20 cellular contexts compared by ENCODE assay signal in the genomic region with DNA sequence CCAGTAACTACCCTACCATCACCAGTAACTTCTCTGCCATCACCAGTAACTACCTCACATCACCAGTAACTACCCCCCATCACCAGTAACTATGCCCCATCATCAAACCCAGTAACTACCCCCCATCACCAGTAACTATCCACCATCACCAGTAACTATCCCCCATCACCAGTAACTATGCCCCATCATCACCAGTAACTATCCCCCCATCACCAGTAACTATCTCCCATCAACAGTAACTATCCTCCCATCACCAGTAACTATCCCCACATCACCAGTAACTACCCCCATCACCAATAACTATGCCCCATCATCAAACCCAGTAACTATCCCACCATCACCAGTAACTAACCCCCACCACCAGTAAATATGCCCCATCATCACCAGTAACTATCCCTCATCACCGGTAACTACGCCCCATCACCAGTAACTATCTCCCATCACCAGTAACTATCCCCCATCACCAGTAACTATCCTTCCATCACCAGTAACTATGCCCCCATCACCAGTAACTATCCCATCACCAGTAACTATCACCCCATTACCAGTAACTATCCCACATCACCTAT. TPM values are rescaled to one million over a fixed set of nuclear protein-coding genes. Genes with fewer than 3 reads are reported as not detected.
DNase-seq lines count a peak whose midpoint lies in the region; ATAC-seq, FAIRE-seq and TF ChIP-seq lines count a peak whose summit lies in the region.
"Had no signal": no experiment of that assay in that cellular context is flagged by ENCODE, and none has a peak within 500 bp of the region (broad histone marks: within the 10 kb centered on the region; RNA-seq: fewer than 3 reads in every experiment).

No MANE protein-coding gene starts in this region.

- no peaks in the 10 kb centered on the region for H3K36me3 ChIP-seq in CD4-positive, CD25-positive, alpha-beta regulatory T cell (ENCODE audit: control insufficient read depth, insufficient read depth, low read length)
- peaks cover 0 to 4% (median 0%) of the 10 kb centered on the region in 3 experiments for H3K36me3 ChIP-seq in naive thymus-derived CD4-positive, alpha-beta T cell (ENCODE audit: control insufficient read depth in 2 of 3, insufficient read depth in 3 of 3, low read length in 3 of 3)
- H3K36me3 ChIP-seq: suprapubic skin had no signal

- CTCF ChIA-PET in naive thymus-derived CD4-positive, alpha-beta T cell (lab: Charles Lee): no interaction called here

- peaks cover 0 to 20% (median 7%) of the 10 kb centered on the region in 7 donors for H3K9me3 Mint-ChIP-seq in CD4-positive, CD25-positive, alpha-beta regulatory T cell
- peaks cover 37% of the 10 kb centered on the region for H3K9me3 Mint-ChIP-seq in activated T-helper 2 cell treated with anti-CD3 and anti-CD28 coated beads, Interferon-gamma antibody, Interleukin-2, Interleukin-4, amounts not matched to agents 10 μg/mL and 5 μg/mL and 100 μg/mL, durations not matched to agents 14 hours and 24 hours and 36 hours
- peaks cover 8 to 43% (median 21%) of the 10 kb centered on the region in 11 donors for H3K9me3 Mint-ChIP-seq in naive thymus-derived CD4-positive, alpha-beta T cell

- peak overlapping the region in 2 of 3 donors; percentile 19 to 69 for H3K27ac Mint-ChIP-seq in CD4-positive, CD25-positive, alpha-beta regulatory T cell
- H3K27ac Mint-ChIP-seq in activated T-helper 2 cell treated with anti-CD3 and anti-CD28 coated beads, Interferon-gamma antibody, Interleukin-2, Interleukin-4, amounts not matched to agents 10 μg/mL and 5 μg/mL and 100 μg/mL, durations not matched to agents 14 hours and 24 hours and 36 hours: no peak overlapping the region
- peak overlapping the region in 8 of 9 donors; percentile 14 to 86 (median 64) for H3K27ac Mint-ChIP-seq in naive thymus-derived CD4-positive, alpha-beta T cell

- H3K4me3 ChIP-seq in CD4-positive, CD25-positive, alpha-beta regulatory T cell (ENCODE audit: low read depth, low read length): no peak overlapping the region
- H3K4me3 ChIP-seq in naive thymus-derived CD4-positive, alpha-beta T cell (ENCODE audit: low read length): no peak overlapping the region
- H3K4me3 ChIP-seq: mucosa of descending colon, suprapubic skin had no signal

- ATAC-seq in CD4-positive, CD25-positive, alpha-beta regulatory T cell (ENCODE audit: low read depth in 2 of 2): no peak
- ATAC-seq in naive thymus-derived CD4-positive, alpha-beta T cell: no peak
- no peak for ATAC-seq in HG03342 (IDR thresholded peaks at IDR 0.05; ENCODE audit: unreplicated experiment)
- no peak for ATAC-seq in left cardiac atrium
- ATAC-seq: mucosa of descending colon had no signal

- no peak for DNase-seq in CD4-positive, CD25-positive, alpha-beta regulatory T cell
- DNase-seq in GM12891 (ENCODE audit: insufficient read length, low spot score) (no peak), left cardiac atrium (no peak), NCI-H446 treated with DMSO at 0.1 percent for 48 hours (lab: John Stamatoyannopoulos, UW) (no peak), SKM-1 (lab: John Stamatoyannopoulos, UW; ENCODE audit: unreplicated experiment) (no peak)
- DNase-seq in activated T-helper 2 cell treated with anti-CD3 and anti-CD28 coated beads, Interferon-gamma antibody, Interleukin-2, Interleukin-4, amounts not matched to agents 10 μg/mL and 5 μg/mL and 100 μg/mL, durations not matched to agents 14 hours and 24 hours and 36 hours (ENCODE audit: low spot score): peak; percentile 7
- no peak for DNase-seq in naive thymus-derived CD4-positive, alpha-beta T cell
- DNase-seq: anterior cingulate cortex, foreskin melanocyte, GF-D8, KG1, NCI-H2029, NCI-H524, SHP77 treated with DMSO at 0.1 percent for 48 hours had no signal

- H3K4me1 Mint-ChIP-seq in CD4-positive, CD25-positive, alpha-beta regulatory T cell: peaks cover 8 to 40% (median 18%) of the 10 kb centered on the region in 4 donors
- peaks cover 5% of the 10 kb centered on the region for H3K4me1 Mint-ChIP-seq in activated T-helper 2 cell treated with anti-CD3 and anti-CD28 coated beads, Interferon-gamma antibody, Interleukin-2, Interleukin-4, amounts not matched to agents 10 μg/mL and 5 μg/mL and 100 μg/mL, durations not matched to agents 14 hours and 24 hours and 36 hours (ENCODE audit: low read depth)
- peaks cover 13 to 35% (median 20%) of the 10 kb centered on the region in 7 donors for H3K4me1 Mint-ChIP-seq in naive thymus-derived CD4-positive, alpha-beta T cell

- H3K27me3 ChIP-seq in CD4-positive, CD25-positive, alpha-beta regulatory T cell (ENCODE audit: control insufficient read depth, insufficient read depth, low read length): no peaks in the 10 kb centered on the region
- no peaks in the 10 kb centered on the region for H3K27me3 ChIP-seq in naive thymus-derived CD4-positive, alpha-beta T cell (ENCODE audit: control insufficient read depth in 2 of 2, insufficient read depth in 2 of 2, low read length in 2 of 2)
- H3K27me3 ChIP-seq: suprapubic skin had no signal

- no peak; the same call in 1 of the 2 replicates for TF ChIP-seq POLR2A in GM12891 (IDR thresholded peaks at IDR 0.05; ENCODE audit: low read depth, low read length)

- peaks cover 29% of the 10 kb centered on the region for H3K4me1 ChIP-seq in CD4-positive, CD25-positive, alpha-beta regulatory T cell (ENCODE audit: control insufficient read depth, insufficient read depth, low read length, poor library complexity, severe bottlenecking)
- peaks cover 19 to 20% of the 10 kb centered on the region in 2 donors for H3K4me1 ChIP-seq in naive thymus-derived CD4-positive, alpha-beta T cell (ENCODE audit: control insufficient read depth in 2 of 2, insufficient read depth in 2 of 2, low read length in 2 of 2)
- H3K4me1 ChIP-seq: parathyroid adenoma had no signal

- H3K36me3 Mint-ChIP-seq in CD4-positive, CD25-positive, alpha-beta regulatory T cell: peaks cover 34% of the 10 kb centered on the region
- H3K36me3 Mint-ChIP-seq in activated T-helper 2 cell treated with anti-CD3 and anti-CD28 coated beads, Interferon-gamma antibody, Interleukin-2, Interleukin-4, amounts not matched to agents 10 μg/mL and 5 μg/mL and 100 μg/mL, durations not matched to agents 14 hours and 24 hours and 36 hours (ENCODE audit: low read depth): peaks cover 53% of the 10 kb centered on the region
- peaks cover 20 to 53% (median 42%) of the 10 kb centered on the region in 5 donors for H3K36me3 Mint-ChIP-seq in naive thymus-derived CD4-positive, alpha-beta T cell

- H3K9me3 ChIP-seq in CD4-positive, CD25-positive, alpha-beta regulatory T cell (ENCODE audit: control insufficient read depth in 2 of 2, low read length in 2 of 2): peaks cover 0 to 4% of the 10 kb centered on the region in 2 experiments
- H3K9me3 ChIP-seq in naive thymus-derived CD4-positive, alpha-beta T cell (ENCODE audit: control insufficient read depth in 2 of 3, low read length in 3 of 3): peaks cover 0 to 14% (median 0%) of the 10 kb centered on the region in 3 experiments
- H3K9me3 ChIP-seq: mucosa of descending colon, suprapubic skin had no signal

- POLR2A ChIA-PET in naive thymus-derived CD4-positive, alpha-beta T cell (lab: Charles Lee): no interaction called here

- H3K27me3 Mint-ChIP-seq in CD4-positive, CD25-positive, alpha-beta regulatory T cell: peaks cover 4% of the 10 kb centered on the region
- H3K27me3 Mint-ChIP-seq in activated T-helper 2 cell treated with anti-CD3 and anti-CD28 coated beads, Interferon-gamma antibody, Interleukin-2, Interleukin-4, amounts not matched to agents 10 μg/mL and 5 μg/mL and 100 μg/mL, durations not matched to agents 14 hours and 24 hours and 36 hours (ENCODE audit: low read depth): no peaks in the 10 kb centered on the region
- peaks cover 0 to 2% (median 0%) of the 10 kb centered on the region in 5 donors for H3K27me3 Mint-ChIP-seq in naive thymus-derived CD4-positive, alpha-beta T cell

- intact Hi-C loops in activated T-helper 2 cell treated with anti-CD3 and anti-CD28 coated beads, Interferon-gamma antibody, Interleukin-2, Interleukin-4, amounts not matched to agents 10 μg/mL and 5 μg/mL and 100 μg/mL, durations not matched to agents 14 hours and 24 hours and 36 hours (cut with micrococcal nuclease): loop anchor here (10.0 kb wide), 2 partner anchors 1055 to 1155 kb away; partner anchors contain the start of genes DHRSX and ZBED1
- intact Hi-C loops in naive thymus-derived CD4-positive, alpha-beta T cell (cut with micrococcal nuclease): loop anchor here in 1 of 2 donors (5.0 kb wide), 2 partner anchors 43 to 1048 kb away; no protein-coding TSS in a partner anchor
- intact Hi-C loops in left cardiac atrium (cut with DNase I): loop anchor here in 1 of 2 donors (10.0 kb wide), 3 partner anchors 55 to 1145 kb away; partner anchors contain the start of gene SLC25A6

- no peak overlapping the region for H3K27ac ChIP-seq in CD4-positive, CD25-positive, alpha-beta regulatory T cell (ENCODE audit: insufficient read depth, low read length, poor library complexity, severe bottlenecking)
- H3K27ac ChIP-seq in naive thymus-derived CD4-positive, alpha-beta T cell (ENCODE audit: low read depth, low read length): no peak overlapping the region
- H3K27ac ChIP-seq: parathyroid adenoma, suprapubic skin had no signal

- FAIRE-seq in GM12891 (lab: Jason Lieb, UNC): peak; percentile 92
- FAIRE-seq: H1 had no signal

- H3K4me3 Mint-ChIP-seq in CD4-positive, CD25-positive, alpha-beta regulatory T cell: peak overlapping the region in 2 of 4 donors; percentile 38 to 88
- H3K4me3 Mint-ChIP-seq in activated T-helper 2 cell treated with anti-CD3 and anti-CD28 coated beads, Interferon-gamma antibody, Interleukin-2, Interleukin-4, amounts not matched to agents 10 μg/mL and 5 μg/mL and 100 μg/mL, durations not matched to agents 14 hours and 24 hours and 36 hours (ENCODE audit: low read depth): no peak overlapping the region
- H3K4me3 Mint-ChIP-seq in naive thymus-derived CD4-positive, alpha-beta T cell: peak overlapping the region in 4 of 10 donors; percentile 4 to 63 (median 35)
- H3K4me3 Mint-ChIP-seq: T-helper 2 cell treated with Interferon-gamma antibody and Interleukin-4, amounts not matched to agents 5 μg/mL and 100 μg/mL, for 36 hours had no signal

RNA-seq across cellular contexts. Expression of gene ASMTL, which starts 3.0 kb away (rescaled TPM):
- total RNA-seq in CD4-positive, CD25-positive, alpha-beta regulatory T cell: 47.7 TPM
- polyA plus RNA-seq in CD4-positive, CD25-positive, alpha-beta regulatory T cell: 10 to 100 TPM; 32.1 to 50.1 (median 41.0) TPM
- polyA plus RNA-seq in GM12891 (2012; ENCODE audit: low read depth, missing spikeins): 59.7 TPM
- total RNA-seq in activated T-helper 2 cell treated with anti-CD3 and anti-CD28 coated beads, Interferon-gamma antibody, Interleukin-2, Interleukin-4, amounts not matched to agents 10 μg/mL and 5 μg/mL and 100 μg/mL, durations not matched to agents 14 hours and 24 hours and 36 hours: 41.8 and 42.6 TPM in 2 replicates
- 10 to 100 TPM; 30.9 to 50.0 (median 41.7) TPM for total RNA-seq in naive thymus-derived CD4-positive, alpha-beta T cell
- 10 to 100 TPM; 41.0 to 46.0 TPM for polyA plus RNA-seq in naive thymus-derived CD4-positive, alpha-beta T cell
- total RNA-seq in left cardiac atrium: 10 to 100 TPM; 26.4 to 27.7 TPM

RNA-seq across cellular contexts. Expression of gene SLC25A6, which starts 57.8 kb away (rescaled TPM):
- 277 TPM for total RNA-seq in CD4-positive, CD25-positive, alpha-beta regulatory T cell
- 100 to 1,000 TPM; 388 to 535 (median 492) TPM for polyA plus RNA-seq in CD4-positive, CD25-positive, alpha-beta regulatory T cell
- 741 TPM for polyA plus RNA-seq in GM12891 (2012; ENCODE audit: low read depth, missing spikeins)
- total RNA-seq in activated T-helper 2 cell treated with anti-CD3 and anti-CD28 coated beads, Interferon-gamma antibody, Interleukin-2, Interleukin-4, amounts not matched to agents 10 μg/mL and 5 μg/mL and 100 μg/mL, durations not matched to agents 14 hours and 24 hours and 36 hours: 318 and 325 TPM in 2 replicates
- 100 to 1,000 TPM; 238 to 341 (median 270) TPM for total RNA-seq in naive thymus-derived CD4-positive, alpha-beta T cell
- polyA plus RNA-seq in naive thymus-derived CD4-positive, alpha-beta T cell: 100 to 1,000 TPM; 467 to 597 TPM
- 100 to 1,000 TPM; 171 to 206 TPM for total RNA-seq in left cardiac atrium
